16 cellular contexts compared by ENCODE assay signal in genomic region chr3:31255007-31255603, GRCh38.
"Had no signal": no experiment of that assay in that cellular context is flagged by ENCODE, and none has a peak within 500 bp of the region (broad histone marks: within the 10 kb centered on the region; RNA-seq: fewer than 3 reads in every experiment).

No MANE protein-coding gene starts in this region.

- H3K4me1 ChIP-seq: right atrium auricular region, tibial nerve had no signal

- DNase-seq: activated CD4-positive, alpha-beta memory T cell treated with anti-CD3 and anti-CD28 coated beads for 36 hours; activated gamma-delta T cell treated with Interleukin-2 at 50 U/mL for 16 hours; activated T-cell treated with anti-CD3 and anti-CD28 coated beads for 4 hours; effector memory CD8-positive, alpha-beta T cell; left cardiac atrium; midbrain; stimulated activated CD4-positive, alpha-beta T cell treated with anti-CD3 and anti-CD28 coated beads, Interleukin-2, amount 100 ng/mL, for 24 hours; stimulated activated naive CD8-positive, alpha-beta T cell treated with anti-CD3 and anti-CD28 coated beads, Interleukin-15, Interleukin-2, amounts not matched to agents 100 U/mL and 50 U/mL, for 24 hours; substantia nigra had no signal

- H3K4me3 Mint-ChIP-seq: activated CD4-positive, alpha-beta memory T cell treated with anti-CD3 and anti-CD28 coated beads for 36 hours; activated naive CD8-positive, alpha-beta T cell; activated T-helper 1 cell treated with anti-CD3 and anti-CD28 coated beads, Interleukin-12 subunit alpha, Interleukin-12 subunit beta, Interleukin-2, Interleukin-4 antibody, amounts not matched to agents 30 ng/mL and 10 ng/mL and 1 ng/mL, durations not matched to agents 14 hours and 24 hours and 36 hours; effector memory CD8-positive, alpha-beta T cell; neural crest cell had no signal

- H3K27me3 ChIP-seq: cardiac muscle cell, right atrium auricular region, tibial nerve had no signal

- H3K36me3 ChIP-seq: cardiac muscle cell, right atrium auricular region, tibial nerve had no signal

- H3K4me1 Mint-ChIP-seq: neural crest cell had no signal

- H3K27ac Mint-ChIP-seq: effector memory CD8-positive, alpha-beta T cell had no signal

- H3K27me3 Mint-ChIP-seq: activated CD4-positive, alpha-beta memory T cell treated with anti-CD3 and anti-CD28 coated beads for 36 hours; activated naive CD8-positive, alpha-beta T cell; effector memory CD8-positive, alpha-beta T cell had no signal

- H3K9me3 ChIP-seq: right atrium auricular region, tibial nerve had no signal

- H3K4me3 ChIP-seq: cardiac muscle cell, lung, right atrium auricular region, tibial nerve had no signal

- ATAC-seq: effector memory CD8-positive, alpha-beta T cell; left cardiac atrium; stimulated activated naive CD8-positive, alpha-beta T cell treated with anti-CD3 and anti-CD28 coated beads, Interleukin-15, Interleukin-2, amounts not matched to agents 100 U/mL and 50 U/mL, for 24 hours had no signal

- H3K27ac ChIP-seq: cardiac muscle cell, right atrium auricular region, tibial nerve had no signal
